5 cellular contexts compared by ENCODE assay signal in genomic region chr6:135864929-135865328, GRCh38. TPM values are rescaled to one million over a fixed set of nuclear protein-coding genes. Genes with fewer than 3 reads are reported as not detected.
A peak's percentile ranks its signal among the peaks of the same experiment; 100 is the strongest.
DNase-seq lines count a peak whose midpoint lies in the region; ATAC-seq, FAIRE-seq and TF ChIP-seq lines count a peak whose summit lies in the region.
"Not testable (repeated sequence)": the region's sequence is repeated elsewhere in the genome, so short reads cannot be mapped to it uniquely, and the experiment has no call there.
"Had no signal": no experiment of that assay in that cellular context is flagged by ENCODE, and none has a peak within 500 bp of the region (broad histone marks: within the 10 kb centered on the region; RNA-seq: fewer than 3 reads in every experiment).

No MANE protein-coding gene starts in this region.

- TF ChIP-seq RAD21 in K562 (CRISPR knock-in tag; conservative IDR thresholded peaks at IDR 0.05 in 1 of 2, IDR thresholded peaks at IDR 0.05 in 1 of 2) = not testable (repeated sequence)

- not testable (repeated sequence) for TF ChIP-seq POLR2A in K562 (conservative IDR thresholded peaks at IDR 0.05)

- H3K36me3 ChIP-seq in HEK293 (ENCODE audit: control insufficient read depth in 2 of 2, insufficient read depth in 1 of 2, low read length in 2 of 2); K562 (ENCODE audit: control insufficient read depth, insufficient read depth, low read length): not testable (repeated sequence)

- intact Hi-C loops in K562 (cut with micrococcal nuclease) = not testable (repeated sequence)

- not testable (repeated sequence) for DNase-seq in K562 (ENCODE audit: extremely low read depth in 1 of 4, low spot score in 3 of 4)

- H3K4me3 ChIP-seq in HEK293 (ENCODE audit: low read depth, low read length); K562: not testable (repeated sequence)

- not testable (repeated sequence) for H3K9ac ChIP-seq in K562 (ENCODE audit: insufficient read depth in 1 of 2, low read depth in 2 of 2, low read length in 2 of 2)

- H3K4me1 ChIP-seq in HEK293 (ENCODE audit: control insufficient read depth, insufficient read depth, low read length); K562 (replicated peaks in 1 of 2; ENCODE audit: control insufficient read depth in 2 of 2, insufficient read depth in 2 of 2, low read length in 2 of 2): not testable (repeated sequence)

- CTCF ChIA-PET in HEK293 (lab: Yijun Ruan, JAX); K562 (lab: Yijun Ruan, JAX; ENCODE audit: low intra/inter-chr PET ratio): not testable (repeated sequence)

- TF ChIP-seq EP300 in K562 (IDR thresholded peaks at IDR 0.05; ENCODE audit: low read length) = not testable (repeated sequence)

- not testable (repeated sequence) for BruUV-seq in K562 (replicated peaks; lab: Mats Ljungman, UMichigan)

- not testable (repeated sequence) for H3K9me3 ChIP-seq in HEK293 (ENCODE audit: control insufficient read depth, insufficient read depth, low read depth, low read length); K562 (replicated peaks; ENCODE audit: control insufficient read depth, insufficient read depth, low read depth, low read length)

- H3K27me3 ChIP-seq in K562 (ENCODE audit: control insufficient read depth in 2 of 2, insufficient read depth in 2 of 2, low read length in 2 of 2) = not testable (repeated sequence)

- not testable (repeated sequence) for H2AFZ ChIP-seq in K562 (ENCODE audit: low read depth, low read length)

- H3K79me2 ChIP-seq in K562 (ENCODE audit: control insufficient read depth, insufficient read depth, low read length) = not testable (repeated sequence)

- not testable (repeated sequence) for TF ChIP-seq CTCF in HEK293 (tag by site-specific recombination; IDR thresholded peaks at IDR 0.05); K562 (IDR thresholded peaks at IDR 0.05 in 2 of 3, conservative IDR thresholded peaks at IDR 0.05 in 1 of 3; ENCODE audit: insufficient read depth in 2 of 3, low read depth in 1 of 3, low read length in 3 of 3)

- not testable (repeated sequence) for H3K9me1 ChIP-seq in K562 (ENCODE audit: control insufficient read depth, insufficient read depth, low read length)

- WGBS in K562 (ENCODE audit: insufficient coverage, low coverage, missing lambda C conversion rate) = 2% methylated on average over 2 of the region's 2 CpGs

- FAIRE-seq in K562 (lab: Jason Lieb, UNC) = not testable (repeated sequence)

- POLR2A ChIA-PET in HEK293 (lab: Yijun Ruan, JAX); K562 (lab: Yijun Ruan, JAX): not testable (repeated sequence)

- not testable (repeated sequence) for H3K4me2 ChIP-seq in K562 (ENCODE audit: insufficient read depth, low read length)

- ATAC-seq in SK-N-SH treated with all-trans-retinoic acid at 6 μM for 48 hours, K562: not testable (repeated sequence)

- not testable (repeated sequence) for H4K20me1 ChIP-seq in K562 (replicated peaks; ENCODE audit: control insufficient read depth, insufficient read depth, low read length)

- in situ Hi-C loops in K562 (cut with MboI) = not testable (repeated sequence)

- H3K27ac ChIP-seq in HEK293 (ENCODE audit: extremely low read depth, low read depth, low read length); K562 (ENCODE audit: extremely low read depth, low read depth, low read length): not testable (repeated sequence)

TF ChIP-seq in HEK293, 187 proteins besides CTCF, POLR2A, EP300 and RAD21 (continues in another document):
- TF ChIP-seq ZNF146 (tag by site-specific recombination; IDR thresholded peaks at IDR 0.05) = peak; percentile 90

TF ChIP-seq in SK-N-SH treated with all-trans-retinoic acid at 6 μM for 48 hours, 23 proteins besides CTCF, POLR2A, EP300 and RAD21:
- TF ChIP-seq ZFP30 (CRISPR knock-in tag; IDR thresholded peaks at IDR 0.05) = peak; percentile 60; the same call in 1 of the 2 replicates

TF ChIP-seq in K562, 482 proteins besides CTCF, POLR2A, EP300 and RAD21:
- peak; percentile 60 for TF ChIP-seq ZNF146 (CRISPR knock-in tag; IDR thresholded peaks at IDR 0.05; ENCODE audit: unreplicated experiment)

RNA-seq across cellular contexts. Expression of gene PDE7B, which starts 13.4 kb away (rescaled TPM):
- total RNA-seq in K562 (2011; cell fraction: chromatin; rRNA removed; ENCODE audit: low replicate concordance) = not detected in 2 replicates
- not detected in 2 replicates for total RNA-seq in K562 (2011; cell fraction: nucleolus; rRNA removed)
- total RNA-seq in K562 (2011; cell fraction: nucleoplasm; rRNA removed) = not detected in 2 replicates
- total RNA-seq in K562 (2014; rRNA removed) (not detected in 2 replicates), K562 (2014; rRNA removed; fragmentation: Illumina TruSeq; extraction: Trizol) (not detected in 2 replicates), K562 (2015; rRNA removed; fragmentation: Illumina TruSeq; extraction: Trizol) (not detected in 2 replicates), K562 (2021) (not detected in 2 replicates)
- polyA plus RNA-seq in K562 (2011; rRNA removed) (not detected in 2 replicates), K562 (2014; fragmentation: Illumina TruSeq; extraction: Trizol) (0.01 TPM in 1 of 2 replicates, not detected in the other), K562 (2014; fragmentation: Nextera tagmentation; extraction: Ambion mirVana) (not detected), K562 (2014; rRNA removed) (not detected in 2 replicates)
- not detected in 2 replicates for polyA plus RNA-seq in K562 (2011; cell fraction: cytosol; rRNA removed)
- polyA plus RNA-seq in K562 (2011; cell fraction: nucleus; rRNA removed) = 0.01 TPM in 1 of 2 replicates, not detected in the other
- not detected in 2 replicates for polyA plus RNA-seq in K562 (2012)
- polyA minus RNA-seq in K562 (2011; rRNA and poly(A)+ RNA removed) = not detected in 2 replicates
- polyA minus RNA-seq in K562 (2011; cell fraction: cytosol; rRNA and poly(A)+ RNA removed) = not detected in 2 replicates
- not detected in 2 replicates for polyA minus RNA-seq in K562 (2011; cell fraction: nucleus; rRNA and poly(A)+ RNA removed)
- total RNA-seq: A673, Caco-2 had no signal
